8 cellular contexts compared by ENCODE assay signal in genomic region chr6:3337521-3338350, GRCh38.
DNase-seq lines count a peak whose midpoint lies in the region; ATAC-seq lines count a peak whose summit lies in the region.

No MANE protein-coding gene starts in this region.

- H3K4me1 Mint-ChIP-seq in CD8-positive, alpha-beta memory T cell = peaks cover 5 to 7% (median 6%) of the 10 kb centered on the region in 3 donors
- peaks cover 13% of the 10 kb centered on the region for H3K4me1 Mint-ChIP-seq in activated T-helper 17 cell treated with anti-CD3 and anti-CD28 coated beads, Interleukin-2, amount 50 U/mL, for 72 hours

- no peaks in the 10 kb centered on the region for H3K27me3 ChIP-seq in CD8-positive, alpha-beta memory T cell (ENCODE audit: insufficient read depth, low read length, poor library complexity, severe bottlenecking)

- no peak overlapping the region for H3K27ac Mint-ChIP-seq in CD8-positive, alpha-beta memory T cell
- H3K27ac Mint-ChIP-seq in activated T-helper 17 cell treated with anti-CD3 and anti-CD28 coated beads, Interleukin-2, amount 50 U/mL, for 72 hours = peak overlapping the region; percentile 55

- H3K27ac ChIP-seq in CD8-positive, alpha-beta memory T cell (ENCODE audit: low read depth, low read length) = peak overlapping the region; percentile 28

- peaks cover 8% of the 10 kb centered on the region for H3K4me1 ChIP-seq in CD8-positive, alpha-beta memory T cell (ENCODE audit: insufficient read depth, low read length)

- H3K36me3 ChIP-seq in CD8-positive, alpha-beta memory T cell (ENCODE audit: insufficient read depth, low read length) = no peaks in the 10 kb centered on the region

- no peak overlapping the region for H3K4me3 ChIP-seq in CD8-positive, alpha-beta memory T cell (ENCODE audit: low read length)

- H3K9me3 ChIP-seq in CD8-positive, alpha-beta memory T cell (ENCODE audit: low read length) = no peaks in the 10 kb centered on the region

- no peak for DNase-seq in CD8-positive, alpha-beta memory T cell
- DNase-seq in lung microvascular endothelial cell (ENCODE audit: low read depth in 2 of 2) (peak; percentile 55 to 70), NCI-H1436 (lab: John Stamatoyannopoulos, UW) (no peak), left ventricle myocardium superior (no peak)
- no peak for DNase-seq in activated T-cell treated with anti-CD3 and anti-CD28 coated beads, Interleukin-2, amount 50 U/mL, for 1 hour

- intact Hi-C loops in left ventricle myocardium superior (cut with micrococcal nuclease) = no loop called here

- no peak overlapping the region for H3K4me3 Mint-ChIP-seq in CD8-positive, alpha-beta memory T cell
- peak overlapping the region; percentile 39 for H3K4me3 Mint-ChIP-seq in activated T-helper 17 cell treated with anti-CD3 and anti-CD28 coated beads, Interleukin-2, amount 50 U/mL, for 72 hours

- H3K36me3 Mint-ChIP-seq in CD8-positive, alpha-beta memory T cell = no peaks in the 10 kb centered on the region
- no peaks in the 10 kb centered on the region for H3K36me3 Mint-ChIP-seq in activated T-helper 17 cell treated with anti-CD3 and anti-CD28 coated beads, Interleukin-2, amount 50 U/mL, for 72 hours (ENCODE audit: low read depth)

- peaks cover 19 to 63% of the 10 kb centered on the region in 2 donors for H3K27me3 Mint-ChIP-seq in CD8-positive, alpha-beta memory T cell
- H3K27me3 Mint-ChIP-seq in activated T-helper 17 cell treated with anti-CD3 and anti-CD28 coated beads, Interleukin-2, amount 50 U/mL, for 72 hours = no peaks in the 10 kb centered on the region

- peak; percentile 37 for ATAC-seq in HG02852 (IDR thresholded peaks at IDR 0.05; ENCODE audit: unreplicated experiment)
- ATAC-seq in activated T-helper 17 cell treated with anti-CD3 and anti-CD28 coated beads, Interleukin-2, amount 50 U/mL, for 72 hours (replicated peaks) = peak; percentile 77
- ATAC-seq in GM19397 (IDR thresholded peaks at IDR 0.05; ENCODE audit: unreplicated experiment) = no peak
- ATAC-seq in left ventricle myocardium superior = no peak

- POLR2A ChIA-PET in CD8-positive, alpha-beta memory T cell (lab: Charles Lee) = no interaction called here

- CTCF ChIA-PET in CD8-positive, alpha-beta memory T cell (lab: Charles Lee) = no interaction called here

- H3K9me3 Mint-ChIP-seq in CD8-positive, alpha-beta memory T cell = peaks cover 0 to 2% (median 0%) of the 10 kb centered on the region in 5 donors
- H3K9me3 Mint-ChIP-seq in activated T-helper 17 cell treated with anti-CD3 and anti-CD28 coated beads, Interleukin-2, amount 50 U/mL, for 72 hours = no peaks in the 10 kb centered on the region

Comparison
In these comparisons a context has a peak if more than half of its experiments do, and no peak if none do; other contexts are left out.
1. DNase-seq: peak in lung microvascular endothelial cell (2 of 2); none in CD8-positive, alpha-beta memory T cell (0 of 5), NCI-H1436 (single experiment), activated T-cell treated with anti-CD3 and anti-CD28 coated beads, Interleukin-2, amount 50 U/mL, for 1 hour (single experiment) and left ventricle myocardium superior (single experiment).
2. ATAC-seq: peak in HG02852 (single experiment) and activated T-helper 17 cell treated with anti-CD3 and anti-CD28 coated beads, Interleukin-2, amount 50 U/mL, for 72 hours (single experiment); none in GM19397 (single experiment) and left ventricle myocardium superior (single experiment).